ENCODE assay signal across 25 cellular contexts in genomic region chr12:56241424-56242205, GRCh38. TPM values are rescaled to one million over a fixed set of nuclear protein-coding genes. Genes with fewer than 3 reads are reported as not detected.
DNase-seq lines count a peak whose midpoint lies in the region; TF ChIP-seq lines count a peak whose summit lies in the region.
"Had no signal": no experiment of that assay in that cellular context is flagged by ENCODE, and none has a peak within 500 bp of the region (broad histone marks: within the 10 kb centered on the region; RNA-seq: fewer than 3 reads in every experiment).

No MANE protein-coding gene starts in this region.

- DNase-seq in AG04450 (ENCODE audit: low read depth, low spot score), result no peak
- no peak for DNase-seq in Calu3
- DNase-seq in activated T-helper 1 cell treated with anti-CD3 and anti-CD28 coated beads, Interleukin-12 subunit alpha, Interleukin-12 subunit beta, Interleukin-2, Interleukin-4 antibody, amounts not matched to agents 30 ng/mL and 10 ng/mL and 1 ng/mL, durations not matched to agents 14 hours and 24 hours and 36 hours (ENCODE audit: low spot score), result no peak
- DNase-seq in nephron progenitor cell, result no peak
- no peak for DNase-seq in NCI-H82 treated with DMSO at 0.1 percent for 48 hours (lab: John Stamatoyannopoulos, UW; ENCODE audit: unreplicated experiment)
- DNase-seq in GM13977 (ENCODE audit: low spot score), result no peak
- no peak for DNase-seq in posterior cingulate gyrus
- DNase-seq: activated CD4-positive, alpha-beta T cell treated with anti-CD3 and anti-CD28 coated beads, Interleukin-2, amount 50 U/mL, for 4 hours; activated CD8-positive, alpha-beta memory T cell treated with anti-CD3 and anti-CD28 coated beads, Interleukin-2, amount 50 U/mL, for 48 hours; activated effector memory CD4-positive, alpha-beta T cell treated with anti-CD3 and anti-CD28 coated beads, Interleukin-2, amount 50 U/mL, for 16 hours; activated naive CD8-positive, alpha-beta T cell treated with anti-CD3 and anti-CD28 coated beads, Interleukin-2, amount 10 ng/mL, durations not matched to agents 7 days and 5 days; DMS153; head of caudate nucleus; HFFc6; KBM-7; NCI-H524; RPMI8226; substantia nigra had no signal

- H3K27ac Mint-ChIP-seq in Calu3 (ENCODE audit: unreplicated experiment) (no peak overlapping the region), nephron progenitor cell (peak overlapping the region; percentile 75)
- H3K27ac Mint-ChIP-seq in activated T-helper 1 cell treated with anti-CD3 and anti-CD28 coated beads, Interleukin-12 subunit alpha, Interleukin-12 subunit beta, Interleukin-2, Interleukin-4 antibody, amounts not matched to agents 30 ng/mL and 10 ng/mL and 1 ng/mL, durations not matched to agents 14 hours and 24 hours and 36 hours, result peak overlapping the region; percentile 29
- H3K27ac Mint-ChIP-seq: activated naive CD8-positive, alpha-beta T cell treated with anti-CD3 and anti-CD28 coated beads, Interleukin-2, amount 10 ng/mL, durations not matched to agents 7 days and 5 days; HFFc6; WTC11 had no signal

- H3K9me3 ChIP-seq in AG04450 (ENCODE audit: control insufficient read depth, insufficient read depth, low read length), result no peaks in the 10 kb centered on the region; the same call in 1 of the 2 replicates
- H3K9me3 ChIP-seq: neutrophil, psoas muscle had no signal

- TF ChIP-seq CTCF in AG04450 (IDR thresholded peaks at IDR 0.05; ENCODE audit: low read depth, low read length) (no peak), Calu3 (IDR thresholded peaks at IDR 0.05; ENCODE audit: unreplicated experiment) (no peak), nephron progenitor cell (IDR thresholded peaks at IDR 0.05) (no peak), GM13977 (IDR thresholded peaks at IDR 0.05; ENCODE audit: extremely low read depth, insufficient read depth, missing control alignments) (no peak)

- H3K4me3 ChIP-seq in AG04450 (ENCODE audit: low read depth, low read length), result no peak overlapping the region
- H3K4me3 ChIP-seq: lung, psoas muscle had no signal

- H3K27me3 Mint-ChIP-seq in Calu3 (ENCODE audit: unreplicated experiment), result no peaks in the 10 kb centered on the region
- H3K27me3 Mint-ChIP-seq in activated T-helper 1 cell treated with anti-CD3 and anti-CD28 coated beads, Interleukin-12 subunit alpha, Interleukin-12 subunit beta, Interleukin-2, Interleukin-4 antibody, amounts not matched to agents 30 ng/mL and 10 ng/mL and 1 ng/mL, durations not matched to agents 14 hours and 24 hours and 36 hours (ENCODE audit: insufficient read depth), result no peaks in the 10 kb centered on the region
- H3K27me3 Mint-ChIP-seq in nephron progenitor cell (ENCODE audit: low read depth, poor library complexity), result peaks cover 6% of the 10 kb centered on the region
- H3K27me3 Mint-ChIP-seq: activated naive CD8-positive, alpha-beta T cell treated with anti-CD3 and anti-CD28 coated beads, Interleukin-2, amount 10 ng/mL, durations not matched to agents 7 days and 5 days had no signal

- H3K9me3 Mint-ChIP-seq in Calu3 (ENCODE audit: low read depth, unreplicated experiment) (no peaks in the 10 kb centered on the region), nephron progenitor cell (no peaks in the 10 kb centered on the region)
- H3K9me3 Mint-ChIP-seq in activated T-helper 1 cell treated with anti-CD3 and anti-CD28 coated beads, Interleukin-12 subunit alpha, Interleukin-12 subunit beta, Interleukin-2, Interleukin-4 antibody, amounts not matched to agents 30 ng/mL and 10 ng/mL and 1 ng/mL, durations not matched to agents 14 hours and 24 hours and 36 hours, result no peaks in the 10 kb centered on the region
- H3K9me3 Mint-ChIP-seq: activated naive CD8-positive, alpha-beta T cell treated with anti-CD3 and anti-CD28 coated beads, Interleukin-2, amount 10 ng/mL, durations not matched to agents 7 days and 5 days; HFFc6; WTC11 had no signal

- H3K4me1 Mint-ChIP-seq in Calu3 (ENCODE audit: low read depth, unreplicated experiment) (no peaks in the 10 kb centered on the region), nephron progenitor cell (peaks cover 27% of the 10 kb centered on the region)
- H3K4me1 Mint-ChIP-seq in activated T-helper 1 cell treated with anti-CD3 and anti-CD28 coated beads, Interleukin-12 subunit alpha, Interleukin-12 subunit beta, Interleukin-2, Interleukin-4 antibody, amounts not matched to agents 30 ng/mL and 10 ng/mL and 1 ng/mL, durations not matched to agents 14 hours and 24 hours and 36 hours (ENCODE audit: low read depth), result no peaks in the 10 kb centered on the region
- H3K4me1 Mint-ChIP-seq: activated naive CD8-positive, alpha-beta T cell treated with anti-CD3 and anti-CD28 coated beads, Interleukin-2, amount 10 ng/mL, durations not matched to agents 7 days and 5 days had no signal

- H3K4me3 Mint-ChIP-seq in Calu3 (ENCODE audit: low read depth, unreplicated experiment), result no peak overlapping the region
- H3K4me3 Mint-ChIP-seq in activated T-helper 1 cell treated with anti-CD3 and anti-CD28 coated beads, Interleukin-12 subunit alpha, Interleukin-12 subunit beta, Interleukin-2, Interleukin-4 antibody, amounts not matched to agents 30 ng/mL and 10 ng/mL and 1 ng/mL, durations not matched to agents 14 hours and 24 hours and 36 hours, result no peak overlapping the region
- H3K4me3 Mint-ChIP-seq in nephron progenitor cell, result no peak overlapping the region
- H3K4me3 Mint-ChIP-seq: activated naive CD8-positive, alpha-beta T cell treated with anti-CD3 and anti-CD28 coated beads, Interleukin-2, amount 10 ng/mL, durations not matched to agents 7 days and 5 days; HFFc6; WTC11 had no signal

- intact Hi-C loops in Calu3 (cut with micrococcal nuclease; ENCODE audit: unreplicated experiment), result no loop called here
- intact Hi-C loops in activated T-helper 1 cell treated with anti-CD3 and anti-CD28 coated beads, Interleukin-12 subunit alpha, Interleukin-12 subunit beta, Interleukin-2, Interleukin-4 antibody, amounts not matched to agents 30 ng/mL and 10 ng/mL and 1 ng/mL, durations not matched to agents 14 hours and 24 hours and 36 hours (cut with micrococcal nuclease), result no loop called here
- intact Hi-C loops in posterior cingulate gyrus (cut with DNase I), result no loop called here

- no peaks in the 10 kb centered on the region for H3K27me3 ChIP-seq in AG04450 (ENCODE audit: control insufficient read depth, insufficient read depth, low read length)
- H3K27me3 ChIP-seq: neutrophil had no signal

- POLR2A ChIA-PET in AG04450 (lab: Yijun Ruan, JAX), result no interaction called here

- H3K27ac ChIP-seq in AG04450 (ENCODE audit: low read depth, low read length), result peak overlapping the region; percentile 2
- H3K27ac ChIP-seq: neutrophil, psoas muscle had no signal

- CTCF ChIA-PET in AG04450 (lab: Charles Lee) (no interaction called here), Calu3 (lab: Charles Lee) (no interaction called here)

- in situ Hi-C loops in GM13977 (cut with MboI; ENCODE audit: low pct_unique_long_range_greater_than_20kb, low sequenced_read_pairs, unreplicated experiment), result no loop called here

- TSS peak; percentile 12 for BruUV-seq in Calu3 (replicated peaks; lab: Mats Ljungman, UMichigan)

- H3K36me3 Mint-ChIP-seq in Calu3 (ENCODE audit: insufficient read depth, unreplicated experiment), result peaks cover 26% of the 10 kb centered on the region
- H3K36me3 Mint-ChIP-seq in activated T-helper 1 cell treated with anti-CD3 and anti-CD28 coated beads, Interleukin-12 subunit alpha, Interleukin-12 subunit beta, Interleukin-2, Interleukin-4 antibody, amounts not matched to agents 30 ng/mL and 10 ng/mL and 1 ng/mL, durations not matched to agents 14 hours and 24 hours and 36 hours (ENCODE audit: low read depth), result peaks cover 30% of the 10 kb centered on the region
- H3K36me3 Mint-ChIP-seq in nephron progenitor cell (ENCODE audit: low read depth), result peaks cover 49% of the 10 kb centered on the region
- H3K36me3 Mint-ChIP-seq: activated naive CD8-positive, alpha-beta T cell treated with anti-CD3 and anti-CD28 coated beads, Interleukin-2, amount 10 ng/mL, durations not matched to agents 7 days and 5 days had no signal

RNA-seq across cellular contexts. Expression of gene SLC39A5, which starts 11.8 kb away (rescaled TPM):
- not detected in 2 replicates for polyA plus RNA-seq in AG04450 (2011; rRNA removed)
- polyA minus RNA-seq in AG04450 (2011; rRNA and poly(A)+ RNA removed), result not detected in 2 replicates
- 0.98 TPM in 1 of 2 replicates, not detected in the other for total RNA-seq in Calu3 (2022)
- total RNA-seq in activated T-helper 1 cell treated with anti-CD3 and anti-CD28 coated beads, Interleukin-12 subunit alpha, Interleukin-12 subunit beta, Interleukin-2, Interleukin-4 antibody, amounts not matched to agents 30 ng/mL and 10 ng/mL and 1 ng/mL, durations not matched to agents 14 hours and 24 hours and 36 hours, result 0.54 and 1.4 TPM in 2 replicates
- total RNA-seq: dermis microvascular lymphatic vessel endothelial cell, psoas muscle, skeletal muscle tissue, urinary bladder had no signal

RNA-seq across cellular contexts. Expression of gene ANKRD52, which starts 16.6 kb away (rescaled TPM):
- 16.0 and 20.2 TPM in 2 replicates for polyA plus RNA-seq in AG04450 (2011; rRNA removed)
- polyA minus RNA-seq in AG04450 (2011; rRNA and poly(A)+ RNA removed), result 34.8 and 35.0 TPM in 2 replicates
- total RNA-seq in Calu3 (2022), result 45.3 and 50.6 TPM in 2 replicates
- total RNA-seq in activated T-helper 1 cell treated with anti-CD3 and anti-CD28 coated beads, Interleukin-12 subunit alpha, Interleukin-12 subunit beta, Interleukin-2, Interleukin-4 antibody, amounts not matched to agents 30 ng/mL and 10 ng/mL and 1 ng/mL, durations not matched to agents 14 hours and 24 hours and 36 hours, result 71.0 and 83.9 TPM in 2 replicates

RNA-seq across cellular contexts. Expression of gene NABP2, which starts 17.5 kb away (rescaled TPM):
- 46.9 and 52.5 TPM in 2 replicates for polyA plus RNA-seq in AG04450 (2011; rRNA removed)
- polyA minus RNA-seq in AG04450 (2011; rRNA and poly(A)+ RNA removed), result 17.4 and 19.6 TPM in 2 replicates
- total RNA-seq in Calu3 (2022), result 55.5 and 63.3 TPM in 2 replicates
- total RNA-seq in activated T-helper 1 cell treated with anti-CD3 and anti-CD28 coated beads, Interleukin-12 subunit alpha, Interleukin-12 subunit beta, Interleukin-2, Interleukin-4 antibody, amounts not matched to agents 30 ng/mL and 10 ng/mL and 1 ng/mL, durations not matched to agents 14 hours and 24 hours and 36 hours, result 97.5 and 102 TPM in 2 replicates

RNA-seq across cellular contexts. Expression of gene RNF41, which starts 19.9 kb away (rescaled TPM):
- 97.2 and 123 TPM in 2 replicates for polyA plus RNA-seq in AG04450 (2011; rRNA removed)
- polyA minus RNA-seq in AG04450 (2011; rRNA and poly(A)+ RNA removed), result 250 and 366 TPM in 2 replicates
- total RNA-seq in Calu3 (2022), result 42.6 and 43.9 TPM in 2 replicates
- 46.9 and 47.2 TPM in 2 replicates for total RNA-seq in activated T-helper 1 cell treated with anti-CD3 and anti-CD28 coated beads, Interleukin-12 subunit alpha, Interleukin-12 subunit beta, Interleukin-2, Interleukin-4 antibody, amounts not matched to agents 30 ng/mL and 10 ng/mL and 1 ng/mL, durations not matched to agents 14 hours and 24 hours and 36 hours

RNA-seq across cellular contexts. Expression of gene COQ10A, which starts 25.1 kb away (rescaled TPM):
- 12.1 and 15.6 TPM in 2 replicates for polyA plus RNA-seq in AG04450 (2011; rRNA removed)
- 5.9 and 8.1 TPM in 2 replicates for polyA minus RNA-seq in AG04450 (2011; rRNA and poly(A)+ RNA removed)
- total RNA-seq in Calu3 (2022), result 10.7 and 11.4 TPM in 2 replicates
- 17.8 and 18.0 TPM in 2 replicates for total RNA-seq in activated T-helper 1 cell treated with anti-CD3 and anti-CD28 coated beads, Interleukin-12 subunit alpha, Interleukin-12 subunit beta, Interleukin-2, Interleukin-4 antibody, amounts not matched to agents 30 ng/mL and 10 ng/mL and 1 ng/mL, durations not matched to agents 14 hours and 24 hours and 36 hours
